In the genomic region with DNA sequence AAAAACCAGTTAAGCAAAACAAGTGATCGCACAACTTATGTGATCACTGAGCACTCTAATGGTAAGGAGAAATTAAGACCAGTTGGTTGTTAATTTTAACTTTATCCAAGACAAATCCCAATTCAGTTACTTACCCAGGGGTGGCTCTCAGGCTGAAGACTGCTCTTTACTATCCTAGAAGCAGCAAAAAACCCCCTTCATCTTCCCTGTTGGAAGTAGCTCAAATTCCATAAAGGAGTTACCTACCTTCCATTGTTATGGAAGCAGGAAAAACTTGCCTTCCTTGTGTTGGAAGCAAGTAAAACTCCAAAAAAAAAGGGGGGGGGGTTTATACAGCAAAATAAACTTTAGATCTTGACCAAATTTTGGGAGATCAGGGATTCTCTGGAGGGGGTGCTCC, we compare ENCODE assay signal across 30 cellular contexts. TPM values are rescaled to one million over a fixed set of nuclear protein-coding genes. Genes with fewer than 3 reads are reported as not detected.
DNase-seq lines count a peak whose midpoint lies in the region; ATAC-seq, FAIRE-seq and TF ChIP-seq lines count a peak whose summit lies in the region.
"Had no signal": no experiment of that assay in that cellular context is flagged by ENCODE, and none has a peak within 500 bp of the region (broad histone marks: within the 10 kb centered on the region; RNA-seq: fewer than 3 reads in every experiment).

No MANE protein-coding gene starts in this region.

- intact Hi-C loops in K562 (cut with micrococcal nuclease) (loop anchor here (10.0 kb wide), 1 partner anchor 519 kb away; no protein-coding TSS in a partner anchor), colonic mucosa (cut with DNase I) (no loop called here), PC-9 (cut with micrococcal nuclease; ENCODE audit: unreplicated experiment) (loop anchor here (5.0 kb wide), 1 partner anchor 773 kb away; no protein-coding TSS in a partner anchor)

- 92% methylated on average over 1 of the region's 1 CpG for WGBS in K562 (ENCODE audit: insufficient coverage, low coverage, missing lambda C conversion rate)

- H3F3A ChIP-seq in DOHH2 (ENCODE audit: control insufficient read depth, insufficient read depth) = no peaks in the 10 kb centered on the region; the same call in 1 of the 2 replicates
- H3F3A ChIP-seq in PC-9 (ENCODE audit: insufficient read depth, low read depth) = peaks cover 8% of the 10 kb centered on the region; the same call in 1 of the 2 replicates

- no peaks in the 10 kb centered on the region for H3K9me2 ChIP-seq in DOHH2 (replicated peaks; ENCODE audit: control insufficient read depth, low read length)
- no peaks in the 10 kb centered on the region for H3K9me2 ChIP-seq in PC-9 (ENCODE audit: insufficient read depth)

- no peak for TF ChIP-seq POLR2A in K562 (conservative IDR thresholded peaks at IDR 0.05)

- BruUV-seq in K562 (replicated peaks; lab: Mats Ljungman, UMichigan) (no TSS peak), PC-9 (replicated peaks; lab: Mats Ljungman, UMichigan) (no TSS peak)

- H3K36me3 ChIP-seq in DOHH2 (ENCODE audit: control insufficient read depth, low read length) (no peaks in the 10 kb centered on the region), HUES6 (ENCODE audit: control insufficient read depth, insufficient read depth, low read length) (no peaks in the 10 kb centered on the region), K562 (ENCODE audit: control insufficient read depth, insufficient read depth, low read length) (no peaks in the 10 kb centered on the region), iPS-18a (ENCODE audit: control insufficient read depth, low read depth, low read length) (no peaks in the 10 kb centered on the region), colonic mucosa (no peaks in the 10 kb centered on the region), PC-9 (ENCODE audit: low read depth) (no peaks in the 10 kb centered on the region)
- H3K36me3 ChIP-seq: BLaER1, MG63 had no signal

- peak overlapping the region; percentile 48; the same call in 1 of the 2 replicates for H3K27ac ChIP-seq in DOHH2 (ENCODE audit: low read depth, low read length)
- peak overlapping the region; percentile 70 for H3K27ac ChIP-seq in HUES6 (ENCODE audit: low read depth, low read length)
- H3K27ac ChIP-seq in K562 (ENCODE audit: extremely low read depth, low read depth, low read length) = no peak overlapping the region
- H3K27ac ChIP-seq in iPS-18a (ENCODE audit: low read length) = peak overlapping the region; percentile 96
- no peak overlapping the region for H3K27ac ChIP-seq in colonic mucosa
- H3K27ac ChIP-seq in PC-9 = no peak overlapping the region
- H3K27ac ChIP-seq: 22Rv1, BLaER1, RWPE1, SK-N-MC had no signal

- H3K79me2 ChIP-seq in DOHH2 (ENCODE audit: control insufficient read depth, low read length) (no peaks in the 10 kb centered on the region), K562 (ENCODE audit: control insufficient read depth, insufficient read depth, low read length) (peaks cover 5% of the 10 kb centered on the region; the same call in 2 of the 3 replicates), PC-9 (ENCODE audit: low read depth) (no peaks in the 10 kb centered on the region)

- TF ChIP-seq CTCF in DOHH2 (IDR thresholded peaks at IDR 0.05; ENCODE audit: low read depth, low read length, poor library complexity, severe bottlenecking) = no peak
- TF ChIP-seq CTCF in K562 (IDR thresholded peaks at IDR 0.05 in 2 of 3, conservative IDR thresholded peaks at IDR 0.05 in 1 of 3; ENCODE audit: insufficient read depth in 2 of 3, low read depth in 1 of 3, low read length in 3 of 3) = no peak
- no peak for TF ChIP-seq CTCF in colonic mucosa (IDR thresholded peaks at IDR 0.05)
- TF ChIP-seq CTCF in PC-9 (conservative IDR thresholded peaks at IDR 0.05) = no peak

- H3K27me3 ChIP-seq in DOHH2 (ENCODE audit: control insufficient read depth, low read length) (no peaks in the 10 kb centered on the region), HUES6 (ENCODE audit: control insufficient read depth, insufficient read depth, low read length) (no peaks in the 10 kb centered on the region), K562 (ENCODE audit: control insufficient read depth in 2 of 2, insufficient read depth in 2 of 2, low read length in 2 of 2) (no peaks in the 10 kb centered on the region), iPS-18a (ENCODE audit: control insufficient read depth, insufficient read depth, low read length) (no peaks in the 10 kb centered on the region), colonic mucosa (no peaks in the 10 kb centered on the region), PC-9 (ENCODE audit: insufficient read depth, low read depth) (no peaks in the 10 kb centered on the region)
- H3K27me3 ChIP-seq: BLaER1, MG63 had no signal

- no peak for FAIRE-seq in K562 (lab: Jason Lieb, UNC)
- FAIRE-seq: GM19239 had no signal

- H3K4me1 ChIP-seq in DOHH2 (ENCODE audit: control insufficient read depth, low read length) (peaks cover 75% of the 10 kb centered on the region), HUES6 (ENCODE audit: control insufficient read depth, insufficient read depth, low read length) (peaks cover 39% of the 10 kb centered on the region), K562 (replicated peaks in 1 of 2; ENCODE audit: control insufficient read depth in 2 of 2, insufficient read depth in 2 of 2, low read length in 2 of 2) (peaks cover 0 to 26% of the 10 kb centered on the region in 2 experiments; a peak in 4 of 5 replicates), iPS-18a (ENCODE audit: control insufficient read depth, low read depth, low read length) (peaks cover 42% of the 10 kb centered on the region), colonic mucosa (no peaks in the 10 kb centered on the region), PC-9 (replicated peaks; ENCODE audit: insufficient read depth) (peaks cover 5% of the 10 kb centered on the region; the same call in 1 of the 2 replicates)

- H3K9ac ChIP-seq in HUES6 (ENCODE audit: low read length) = no peak overlapping the region
- no peak overlapping the region for H3K9ac ChIP-seq in K562 (ENCODE audit: insufficient read depth in 1 of 2, low read depth in 2 of 2, low read length in 2 of 2)
- peak overlapping the region; percentile 66 for H3K9ac ChIP-seq in iPS-18a (ENCODE audit: low read length)
- no peak overlapping the region for H3K9ac ChIP-seq in colonic mucosa (ENCODE audit: low read depth in 2 of 2, low read length in 2 of 2)
- H3K9ac ChIP-seq: BLaER1 had no signal

- no peak for TF ChIP-seq EP300 in K562 (IDR thresholded peaks at IDR 0.05; ENCODE audit: low read length)

- in situ Hi-C loops in K562 (cut with MboI) = no loop called here

- H3K4me3 ChIP-seq in DOHH2 (ENCODE audit: low read length) (no peak overlapping the region), HUES6 (ENCODE audit: low read depth, low read length) (peak overlapping the region; percentile 29; the same call in 1 of the 2 replicates), K562 (no peak overlapping the region), iPS-18a (ENCODE audit: low read length) (peak overlapping the region; percentile 64), colonic mucosa (no peak overlapping the region), PC-9 (no peak overlapping the region)
- H3K4me3 ChIP-seq: BLaER1, MG63, SK-N-MC had no signal

- H4K20me1 ChIP-seq in DOHH2 (ENCODE audit: control insufficient read depth, insufficient read depth, low read depth, low read length) (no peaks in the 10 kb centered on the region), K562 (replicated peaks; ENCODE audit: control insufficient read depth, insufficient read depth, low read length) (no peaks in the 10 kb centered on the region), PC-9 (ENCODE audit: insufficient read depth) (no peaks in the 10 kb centered on the region)
- H4K20me1 ChIP-seq: BLaER1 had no signal

- H3K9me3 ChIP-seq in DOHH2 (ENCODE audit: control insufficient read depth, insufficient read depth, low read length) (no peaks in the 10 kb centered on the region), HUES6 (ENCODE audit: control insufficient read depth, insufficient read depth, low read depth, low read length) (no peaks in the 10 kb centered on the region), K562 (replicated peaks; ENCODE audit: control insufficient read depth, insufficient read depth, low read depth, low read length) (no peaks in the 10 kb centered on the region), iPS-18a (ENCODE audit: control insufficient read depth, low read depth, low read length) (no peaks in the 10 kb centered on the region), colonic mucosa (no peaks in the 10 kb centered on the region), PC-9 (ENCODE audit: insufficient read depth, low read depth) (no peaks in the 10 kb centered on the region)
- H3K9me3 ChIP-seq: BLaER1, MG63 had no signal

- H3K4me2 ChIP-seq in DOHH2 (ENCODE audit: low read length) (peak overlapping the region; percentile 61; the same call in 1 of the 2 replicates), K562 (ENCODE audit: insufficient read depth, low read length) (no peak overlapping the region), PC-9 (no peak overlapping the region)
- H3K4me2 ChIP-seq: BLaER1 had no signal

- H2AFZ ChIP-seq in K562 (ENCODE audit: low read depth, low read length) (peak overlapping the region; percentile 46; the same call in 1 of the 2 replicates), PC-9 (no peak overlapping the region)

- TF ChIP-seq RAD21 in K562 (CRISPR knock-in tag; conservative IDR thresholded peaks at IDR 0.05 in 1 of 2, IDR thresholded peaks at IDR 0.05 in 1 of 2) = no peak

- no peak for ATAC-seq in K562

- DNase-seq in K562 (ENCODE audit: extremely low read depth in 1 of 4, low spot score in 3 of 4) (no peak), colonic mucosa (no peak), PC-9 (no peak), D341Med (ENCODE audit: low spot score) (no peak)
- no peak for DNase-seq in activated CD8-positive, alpha-beta memory T cell treated with anti-CD3 and anti-CD28 coated beads, Interleukin-2, amount 50 U/mL, for 4 hours
- DNase-seq: ACHN; CD4-positive, alpha-beta T cell; COR-L47; DND-41; GDM1; Kasumi-1; MG63; NCI-H1417; NCI-H1694 treated with DMSO at 0.1 percent for 48 hours; NCI-H2081 treated with DMSO at 0.1 percent for 48 hours; NCI-H446; NCI-H526 treated with DMSO at 0.1 percent for 48 hours; SHP77 treated with DMSO at 0.1 percent for 48 hours; SW 1271 had no signal

- CTCF ChIA-PET in K562 (lab: Yijun Ruan, JAX; ENCODE audit: low intra/inter-chr PET ratio) (no interaction called here), PC-9 (lab: Charles Lee) (interaction anchor here (0.6 kb wide), 2 partner anchors 9 to 113 kb away, joined by 3 to 4 read pairs; no protein-coding TSS in a partner anchor)

- POLR2A ChIA-PET in K562 (lab: Yijun Ruan, JAX) = interaction anchor here (0.7 to 0.8 kb wide), 2 partner anchors 9 to 321 kb away, joined by 3 read pairs; no protein-coding TSS in a partner anchor
- POLR2A ChIA-PET in PC-9 (lab: Charles Lee; ENCODE audit: unreplicated experiment) = no interaction called here

- H3K9me1 ChIP-seq in K562 (ENCODE audit: control insufficient read depth, insufficient read depth, low read length) = no peaks in the 10 kb centered on the region

RNA-seq across cellular contexts. Expression of a gene that starts 5.2 kb away (rescaled TPM):
- 44.3 and 58.4 TPM in 2 replicates for total RNA-seq in K562 (2011; cell fraction: chromatin; rRNA removed; ENCODE audit: low replicate concordance)
- total RNA-seq in K562 (2011; cell fraction: nucleolus; rRNA removed) = 43.0 and 45.4 TPM in 2 replicates
- total RNA-seq in K562 (2011; cell fraction: nucleoplasm; rRNA removed) = 63.6 and 81.8 TPM in 2 replicates
- 166 and 202 TPM in 2 replicates for total RNA-seq in K562 (2014; rRNA removed)
- 157 and 158 TPM in 2 replicates for total RNA-seq in K562 (2014; rRNA removed; fragmentation: Illumina TruSeq; extraction: Trizol)
- 139 and 146 TPM in 2 replicates for total RNA-seq in K562 (2015; rRNA removed; fragmentation: Illumina TruSeq; extraction: Trizol)
- total RNA-seq in K562 (2021) = 157 and 168 TPM in 2 replicates
- 106 and 172 TPM in 2 replicates for polyA plus RNA-seq in K562 (2011; rRNA removed)
- polyA plus RNA-seq in K562 (2011; cell fraction: cytosol; rRNA removed) = 79.0 and 152 TPM in 2 replicates
- polyA plus RNA-seq in K562 (2011; cell fraction: nucleus; rRNA removed) = 60.6 and 127 TPM in 2 replicates
- 108 and 136 TPM in 2 replicates for polyA plus RNA-seq in K562 (2012)
- polyA plus RNA-seq in K562 (2014; fragmentation: Illumina TruSeq; extraction: Trizol) = 209 and 212 TPM in 2 replicates
- 10 to 100 TPM; 63.3 to 99.3 TPM for polyA plus RNA-seq in K562 (2014; fragmentation: Nextera tagmentation; extraction: Ambion mirVana)
- 191 and 196 TPM in 2 replicates for polyA plus RNA-seq in K562 (2014; rRNA removed)
- 66.3 and 111 TPM in 2 replicates for polyA minus RNA-seq in K562 (2011; rRNA and poly(A)+ RNA removed)
- 36.9 and 52.2 TPM in 2 replicates for polyA minus RNA-seq in K562 (2011; cell fraction: cytosol; rRNA and poly(A)+ RNA removed)
- 16.4 and 34.3 TPM in 2 replicates for polyA minus RNA-seq in K562 (2011; cell fraction: nucleus; rRNA and poly(A)+ RNA removed)
- 10 to 100 TPM; 51.6 to 91.3 TPM for total RNA-seq in colonic mucosa
- total RNA-seq in PC-9 (2021) = 64.7 and 82.0 TPM in 2 replicates

RNA-seq across cellular contexts. Expression of a gene that starts 29.5 kb away (rescaled TPM):
- total RNA-seq in K562 (2011; cell fraction: chromatin; rRNA removed; ENCODE audit: low replicate concordance) = not detected in 2 replicates
- total RNA-seq in K562 (2011; cell fraction: nucleolus; rRNA removed) = 0.33 TPM in 1 of 2 replicates, not detected in the other
- total RNA-seq in K562 (2011; cell fraction: nucleoplasm; rRNA removed) = not detected in 2 replicates
- total RNA-seq in K562 (2014; rRNA removed) (0.23 and 0.37 TPM in 2 replicates), K562 (2014; rRNA removed; fragmentation: Illumina TruSeq; extraction: Trizol) (0.45 and 0.58 TPM in 2 replicates), K562 (2015; rRNA removed; fragmentation: Illumina TruSeq; extraction: Trizol) (0.40 and 0.53 TPM in 2 replicates), K562 (2021) (0.62 and 0.72 TPM in 2 replicates), colonic mucosa (under 1 TPM in 1 of 2 donors, not detected in 1; 0.48 TPM), PC-9 (2021) (not detected in 2 replicates)
- polyA plus RNA-seq in K562 (2011; rRNA removed) (0.07 and 0.11 TPM in 2 replicates), K562 (2014; fragmentation: Illumina TruSeq; extraction: Trizol) (0.58 and 0.76 TPM in 2 replicates), K562 (2014; fragmentation: Nextera tagmentation; extraction: Ambion mirVana) (under 1 TPM; 0.39 to 0.83 TPM), K562 (2014; rRNA removed) (0.49 and 0.54 TPM in 2 replicates)
- 0.24 TPM in 1 of 2 replicates, not detected in the other for polyA plus RNA-seq in K562 (2011; cell fraction: cytosol; rRNA removed)
- polyA plus RNA-seq in K562 (2011; cell fraction: nucleus; rRNA removed) = 0.40 TPM in 1 of 2 replicates, not detected in the other
- polyA plus RNA-seq in K562 (2012) = 0.14 and 0.20 TPM in 2 replicates
- 0.35 TPM in 1 of 2 replicates, not detected in the other for polyA minus RNA-seq in K562 (2011; rRNA and poly(A)+ RNA removed)
- not detected in 2 replicates for polyA minus RNA-seq in K562 (2011; cell fraction: cytosol; rRNA and poly(A)+ RNA removed)
- not detected in 2 replicates for polyA minus RNA-seq in K562 (2011; cell fraction: nucleus; rRNA and poly(A)+ RNA removed)
- total RNA-seq: CD4-positive, alpha-beta T cell; H4; HT1080 had no signal
- polyA plus RNA-seq: IgD-negative memory B cell had no signal

RNA-seq across cellular contexts. Expression of a gene that starts 50.5 kb away (rescaled TPM):
- 0.51 and 0.55 TPM in 2 replicates for total RNA-seq in K562 (2011; cell fraction: chromatin; rRNA removed; ENCODE audit: low replicate concordance)
- total RNA-seq in K562 (2011; cell fraction: nucleolus; rRNA removed) = 0.66 and 0.67 TPM in 2 replicates
- 1.1 and 1.2 TPM in 2 replicates for total RNA-seq in K562 (2011; cell fraction: nucleoplasm; rRNA removed)
- total RNA-seq in K562 (2014; rRNA removed) (3.8 TPM in 2 replicates), K562 (2014; rRNA removed; fragmentation: Illumina TruSeq; extraction: Trizol) (7.1 and 8.0 TPM in 2 replicates), K562 (2015; rRNA removed; fragmentation: Illumina TruSeq; extraction: Trizol) (17.9 and 18.8 TPM in 2 replicates), K562 (2021) (4.6 and 6.6 TPM in 2 replicates), colonic mucosa (under 1 TPM in 1 of 2 donors, not detected in 1; 0.67 TPM), PC-9 (2021) (1.4 and 2.0 TPM in 2 replicates)
- polyA plus RNA-seq in K562 (2011; rRNA removed) (0.63 and 1.4 TPM in 2 replicates), K562 (2014; fragmentation: Illumina TruSeq; extraction: Trizol) (9.5 and 10.4 TPM in 2 replicates), K562 (2014; fragmentation: Nextera tagmentation; extraction: Ambion mirVana) (10 to 100 TPM; 19.0 to 25.9 TPM), K562 (2014; rRNA removed) (4.8 and 5.1 TPM in 2 replicates)
- polyA plus RNA-seq in K562 (2011; cell fraction: cytosol; rRNA removed) = 0.57 and 1.6 TPM in 2 replicates
- polyA plus RNA-seq in K562 (2011; cell fraction: nucleus; rRNA removed) = 0.46 and 0.94 TPM in 2 replicates
- polyA plus RNA-seq in K562 (2012) = 23.1 and 72.9 TPM in 2 replicates
- 0.74 and 1.6 TPM in 2 replicates for polyA minus RNA-seq in K562 (2011; rRNA and poly(A)+ RNA removed)
- polyA minus RNA-seq in K562 (2011; cell fraction: cytosol; rRNA and poly(A)+ RNA removed) = 4.6 TPM in 1 of 2 replicates, not detected in the other
- polyA minus RNA-seq in K562 (2011; cell fraction: nucleus; rRNA and poly(A)+ RNA removed) = 0.33 TPM in 1 of 2 replicates, not detected in the other
- total RNA-seq: CD4-positive, alpha-beta T cell; H4 had no signal
- polyA plus RNA-seq: IgD-negative memory B cell had no signal

Comparison
In these comparisons a context has a peak if more than half of its experiments do, and no peak if none do; other contexts are left out.
1. H3K27ac ChIP-seq: peak in DOHH2 (single experiment), HUES6 (single experiment) and iPS-18a (single experiment); none in K562 (single experiment), colonic mucosa (single experiment) and PC-9 (single experiment).
2. H3K4me3 ChIP-seq: peak in HUES6 (single experiment) and iPS-18a (single experiment); none in DOHH2 (single experiment), K562 (single experiment), colonic mucosa (single experiment) and PC-9 (single experiment).